ENCODE assay signal across 13 cellular contexts in the genomic region with DNA sequence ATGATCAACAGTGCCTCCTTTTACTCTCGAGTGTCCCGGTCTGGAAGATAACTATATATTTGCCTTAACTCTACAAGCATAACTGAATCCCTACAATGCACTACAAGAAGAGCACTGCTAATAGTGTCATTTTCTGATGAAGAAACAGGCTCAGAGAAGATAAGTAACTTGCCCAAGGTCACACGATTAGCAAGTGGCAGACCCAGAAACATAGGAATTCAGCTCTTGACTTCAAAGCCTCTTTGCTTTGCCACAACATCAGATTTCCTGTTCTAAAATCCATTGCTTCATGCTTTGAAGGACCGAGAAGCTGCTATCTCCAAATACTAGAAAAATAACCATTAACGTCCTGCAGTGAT.
DNase-seq lines count a peak whose midpoint lies in the region; ATAC-seq, FAIRE-seq and TF ChIP-seq lines count a peak whose summit lies in the region.
"Had no signal": no experiment of that assay in that cellular context is flagged by ENCODE, and none has a peak within 500 bp of the region (broad histone marks: within the 10 kb centered on the region; RNA-seq: fewer than 3 reads in every experiment).

No MANE protein-coding gene starts in this region.

- CTCF ChIA-PET in A549 (lab: Yijun Ruan, JAX) = interaction anchor here (0.8 to 2.0 kb wide), 7 partner anchors 9 to 50 kb away, joined by 3 to 15 read pairs (median 5); no protein-coding TSS in a partner anchor

- no peak for TF ChIP-seq POLR2A in A549 (IDR thresholded peaks at IDR 0.05; ENCODE audit: low read length)

- H3K36me3 ChIP-seq in SJCRH30 (no peaks in the 10 kb centered on the region), fibroblast of lung (ENCODE audit: control insufficient read depth, insufficient read depth, low read length) (no peaks in the 10 kb centered on the region), rectal smooth muscle tissue (ENCODE audit: control insufficient read depth, insufficient read depth, low read length) (no peaks in the 10 kb centered on the region)

- no peak for FAIRE-seq in A549 (lab: Jason Lieb, UNC)

- H3K27ac ChIP-seq in A549 (peak overlapping the region; percentile 70 to 90), SJCRH30 (peak overlapping the region; percentile 92), fibroblast of lung (ENCODE audit: insufficient read depth, low read length) (peak overlapping the region; percentile 93), rectal smooth muscle tissue (ENCODE audit: low read depth, low read length) (peak overlapping the region; percentile 27)
- H3K27ac ChIP-seq: KMS-11 had no signal

- H3K4me1 ChIP-seq in A549 (peaks cover 46% of the 10 kb centered on the region), SJCRH30 (peaks cover 42% of the 10 kb centered on the region), fibroblast of lung (ENCODE audit: control insufficient read depth, extremely low read depth, insufficient read depth, low read length) (peaks cover 39% of the 10 kb centered on the region), rectal smooth muscle tissue (ENCODE audit: control insufficient read depth, insufficient read depth, low read length) (peaks cover 17% of the 10 kb centered on the region)

- peaks cover 11% of the 10 kb centered on the region; the same call in 1 of the 3 replicates for H3K9me3 ChIP-seq in A549
- H3K9me3 ChIP-seq in SJCRH30 (replicated peaks) = no peaks in the 10 kb centered on the region
- no peaks in the 10 kb centered on the region for H3K9me3 ChIP-seq in fibroblast of lung (ENCODE audit: control insufficient read depth, insufficient read depth, low read depth, low read length)

- DNase-seq in A549 (ENCODE audit: low read depth in 1 of 2, low spot score in 1 of 2) (no peak), SJCRH30 (no peak), fibroblast of lung (ENCODE audit: low read depth in 2 of 2) (no peak), NCI-H2029 (lab: John Stamatoyannopoulos, UW) (no peak), NCI-H1092 treated with DMSO at 0.1 percent for 48 hours (lab: John Stamatoyannopoulos, UW) (no peak)
- DNase-seq: activated CD4-positive, alpha-beta T cell treated with anti-CD3 and anti-CD28 coated beads for 48 hours; activated T-cell treated with anti-CD3 and anti-CD28 coated beads, Interleukin-2, amount 50 U/mL, for 1 hour; foreskin fibroblast; NCI-H1417 had no signal

- no peaks in the 10 kb centered on the region for H3K27me3 ChIP-seq in SJCRH30
- no peaks in the 10 kb centered on the region for H3K27me3 ChIP-seq in fibroblast of lung (ENCODE audit: control insufficient read depth, insufficient read depth, low read length)
- no peaks in the 10 kb centered on the region for H3K27me3 ChIP-seq in rectal smooth muscle tissue (ENCODE audit: control insufficient read depth, insufficient read depth, low read length)

- H3K9ac ChIP-seq in fibroblast of lung (ENCODE audit: insufficient read depth, low read length) (no peak overlapping the region), rectal smooth muscle tissue (ENCODE audit: low read length) (no peak overlapping the region)
- H3K9ac ChIP-seq: KMS-11 had no signal

- WGBS in A549 (ENCODE audit: missing lambda C conversion rate) = 83% methylated on average over 5 of the region's 5 CpGs

- no peak overlapping the region for H2AFZ ChIP-seq in fibroblast of lung (ENCODE audit: low read length)

- no peak for TF ChIP-seq CTCF in A549 (IDR thresholded peaks at IDR 0.05)
- no peak for TF ChIP-seq CTCF in fibroblast of lung (conservative IDR thresholded peaks at IDR 0.05 in 1 of 2, IDR thresholded peaks at IDR 0.05 in 1 of 2; ENCODE audit: low read depth in 1 of 2, low read length in 2 of 2)

- H3K4me3 ChIP-seq in A549 = no peak overlapping the region
- H3K4me3 ChIP-seq in SJCRH30 = no peak overlapping the region
- no peak overlapping the region for H3K4me3 ChIP-seq in fibroblast of lung (replicated peaks in 1 of 4; ENCODE audit: control extremely low read depth in 1 of 4, insufficient read depth in 1 of 4, low read depth in 3 of 4, low read length in 4 of 4)
- H3K4me3 ChIP-seq in rectal smooth muscle tissue (ENCODE audit: low read length) = no peak overlapping the region

- ATAC-seq in A549 (no peak), HG02840 (IDR thresholded peaks at IDR 0.05; ENCODE audit: low FRiP score, unreplicated experiment) (no peak), HG03039 (IDR thresholded peaks at IDR 0.05; ENCODE audit: unreplicated experiment) (no peak)

- no peak for TF ChIP-seq RAD21 in A549 (conservative IDR thresholded peaks at IDR 0.05 in 1 of 2, IDR thresholded peaks at IDR 0.05 in 1 of 2)

- POLR2A ChIA-PET in A549 (lab: Yijun Ruan, JAX) = interaction anchor here (4.9 kb wide), 1 partner anchor 138 kb away, joined by 45 read pairs; the partner anchor contains the start of gene RHOB

- no peaks in the 10 kb centered on the region for H3K79me2 ChIP-seq in fibroblast of lung (ENCODE audit: control insufficient read depth, insufficient read depth, low read length)

- no peak for TF ChIP-seq EP300 in A549 (IDR thresholded peaks at IDR 0.05)

- peak overlapping the region; percentile 71; the same call in 2 of the 3 replicates for H3K4me2 ChIP-seq in A549
- H3K4me2 ChIP-seq in fibroblast of lung (ENCODE audit: extremely low read depth, insufficient read depth, low read length) = no peak overlapping the region
- H3K4me2 ChIP-seq: KMS-11 had no signal

- H4K20me1 ChIP-seq in fibroblast of lung (ENCODE audit: control insufficient read depth, extremely low read depth, insufficient read depth, low read length) = no peaks in the 10 kb centered on the region

TF ChIP-seq in A549, 52 proteins besides CTCF, POLR2A, EP300 and RAD21:
- TF ChIP-seq KDM1A (IDR thresholded peaks at IDR 0.05; ENCODE audit: low read depth) (no peak), KDM5A (IDR thresholded peaks at IDR 0.05) (no peak), CBX2 (IDR thresholded peaks at IDR 0.05; ENCODE audit: borderline replicate concordance, low read depth) (no peak), HOXA7 (CRISPR knock-in tag; IDR thresholded peaks at IDR 0.05) (no peak), REST (IDR thresholded peaks at IDR 0.05) (no peak), FOXS1 (CRISPR knock-in tag; IDR thresholded peaks at IDR 0.05) (no peak), ZFP36 (IDR thresholded peaks at IDR 0.05; ENCODE audit: borderline replicate concordance, partially characterized antibody) (no peak), HEYL (CRISPR knock-in tag; IDR thresholded peaks at IDR 0.05) (no peak), CEBPB (IDR thresholded peaks at IDR 0.05) (no peak), RCOR1 (IDR thresholded peaks at IDR 0.05; ENCODE audit: low read depth, low read length) (no peak), CHD4 (IDR thresholded peaks at IDR 0.05; ENCODE audit: borderline replicate concordance) (no peak), ZC3H11A (IDR thresholded peaks at IDR 0.05) (no peak), MAFK (IDR thresholded peaks at IDR 0.05; ENCODE audit: partially characterized antibody) (no peak), JUN (IDR thresholded peaks at IDR 0.05) (no peak)
- TF ChIP-seq, protein P1, sequence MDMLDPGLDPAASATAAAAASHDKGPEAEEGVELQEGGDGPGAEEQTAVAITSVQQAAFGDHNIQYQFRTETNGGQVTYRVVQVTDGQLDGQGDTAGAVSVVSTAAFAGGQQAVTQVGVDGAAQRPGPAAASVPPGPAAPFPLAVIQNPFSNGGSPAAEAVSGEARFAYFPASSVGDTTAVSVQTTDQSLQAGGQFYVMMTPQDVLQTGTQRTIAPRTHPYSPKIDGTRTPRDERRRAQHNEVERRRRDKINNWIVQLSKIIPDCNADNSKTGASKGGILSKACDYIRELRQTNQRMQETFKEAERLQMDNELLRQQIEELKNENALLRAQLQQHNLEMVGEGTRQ (IDR thresholded peaks at IDR 0.05) = no peak

Comparison
In these comparisons a context has a peak if more than half of its experiments do, and no peak if none do; other contexts are left out.
1. H3K27ac ChIP-seq: peak in every context shown above with its lines; median percentile 93 in fibroblast of lung; 92 in SJCRH30; 80 in A549; 27 in rectal smooth muscle tissue.